Comparison of ENCODE assay signal across 26 cellular contexts in genomic region chr9:4012446-4012845, GRCh38.
"Had no signal": no experiment of that assay in that cellular context is flagged by ENCODE, and none has a peak within 500 bp of the region (broad histone marks: within the 10 kb centered on the region; RNA-seq: fewer than 3 reads in every experiment).

No MANE protein-coding gene starts in this region.

- DNase-seq: dermis blood vessel endothelial cell; erythroblast; heart right ventricle; immature natural killer cell; kidney; left cardiac atrium; left ventricle myocardium inferior; lower lobe of right lung; natural killer cell; ovary; right cardiac atrium; stimulated activated CD4-positive, alpha-beta T cell treated with anti-CD3 and anti-CD28 coated beads, Interleukin-2, amount 100 ng/mL, for 48 hours; stimulated activated CD8-positive, alpha-beta memory T cell treated with anti-CD3 and anti-CD28 coated beads, Interleukin-4, amount 100 ng/mL, for 48 hours; stimulated activated naive CD8-positive, alpha-beta T cell treated with anti-CD3 and anti-CD28 coated beads, Interleukin-15, Interleukin-2, amounts not matched to agents 100 U/mL and 50 U/mL, for 24 hours; thyroid gland had no signal

- H3K36me3 ChIP-seq: heart right ventricle, left ventricle myocardium inferior, lower lobe of right lung, ovary, suprapubic skin, thyroid gland had no signal

- H3K4me3 Mint-ChIP-seq: immature natural killer cell; memory B cell; mesothelial cell of epicardium; natural killer cell; neural crest cell; stimulated activated effector memory CD8-positive, alpha-beta T cell treated with anti-CD3 and anti-CD28 coated beads, Interleukin-12 subunit alpha, Interleukin-12 subunit beta, amount 100 ng/mL, for 72 hours; type B pancreatic cell had no signal

- H3K27ac ChIP-seq: heart right ventricle, left ventricle myocardium inferior, lower lobe of right lung, ovary, suprapubic skin, thyroid gland had no signal

- H3K9me3 Mint-ChIP-seq: memory B cell; mesothelial cell of epicardium; natural killer cell; stimulated activated effector memory CD8-positive, alpha-beta T cell treated with anti-CD3 and anti-CD28 coated beads, Interleukin-12 subunit alpha, Interleukin-12 subunit beta, amount 100 ng/mL, for 72 hours had no signal

- H3K4me2 ChIP-seq: smooth muscle cell had no signal

- H3K27me3 ChIP-seq: heart right ventricle, ovary, suprapubic skin, thyroid gland had no signal

- H3K4me1 ChIP-seq: heart right ventricle, left ventricle myocardium inferior, lower lobe of right lung, suprapubic skin had no signal

- ATAC-seq: heart right ventricle; left cardiac atrium; lower lobe of right lung; natural killer cell; right cardiac atrium; stimulated activated effector memory CD8-positive, alpha-beta T cell treated with anti-CD3 and anti-CD28 coated beads, Interleukin-12 subunit alpha, Interleukin-12 subunit beta, amount 100 ng/mL, for 72 hours; stimulated activated naive CD8-positive, alpha-beta T cell treated with anti-CD3 and anti-CD28 coated beads, Interleukin-15, Interleukin-2, amounts not matched to agents 100 U/mL and 50 U/mL, for 24 hours had no signal

- H3K36me3 Mint-ChIP-seq: immature natural killer cell; memory B cell; natural killer cell; stimulated activated effector memory CD8-positive, alpha-beta T cell treated with anti-CD3 and anti-CD28 coated beads, Interleukin-12 subunit alpha, Interleukin-12 subunit beta, amount 100 ng/mL, for 72 hours had no signal

- H3K27me3 Mint-ChIP-seq: memory B cell had no signal

- H3K27ac Mint-ChIP-seq: immature natural killer cell; memory B cell; mesothelial cell of epicardium; natural killer cell; stimulated activated effector memory CD8-positive, alpha-beta T cell treated with anti-CD3 and anti-CD28 coated beads, Interleukin-12 subunit alpha, Interleukin-12 subunit beta, amount 100 ng/mL, for 72 hours; type B pancreatic cell had no signal

- H3K4me1 Mint-ChIP-seq: immature natural killer cell; memory B cell; mesothelial cell of epicardium; natural killer cell; neural crest cell; stimulated activated effector memory CD8-positive, alpha-beta T cell treated with anti-CD3 and anti-CD28 coated beads, Interleukin-12 subunit alpha, Interleukin-12 subunit beta, amount 100 ng/mL, for 72 hours had no signal

- H3K4me3 ChIP-seq: heart right ventricle, left ventricle myocardium inferior, lower lobe of right lung, ovary, smooth muscle cell, suprapubic skin, thyroid gland had no signal

- FAIRE-seq: colon, endothelial cell of umbilical vein, frontal cortex, kidney, urothelium cell line had no signal

- H3K9me3 ChIP-seq: heart right ventricle, left ventricle myocardium inferior, lower lobe of right lung, ovary, suprapubic skin, thyroid gland had no signal
